ENCODE assay signal across 28 cellular contexts in genomic region chr6:88734544-88734943, GRCh38.
DNase-seq lines count a peak whose midpoint lies in the region; ATAC-seq and TF ChIP-seq lines count a peak whose summit lies in the region.
"Had no signal": no experiment of that assay in that cellular context is flagged by ENCODE, and none has a peak within 500 bp of the region (broad histone marks: within the 10 kb centered on the region; RNA-seq: fewer than 3 reads in every experiment).

No MANE protein-coding gene starts in this region.

- no peak overlapping the region for H3K9ac ChIP-seq in SU-DHL-6 (ENCODE audit: low read length)
- H3K9ac ChIP-seq: KMS-11 had no signal

- 0 out of 2 replicates have a peak, but pooled peaks cover 11% of the 10 kb centered on the region for H4K20me1 ChIP-seq in SU-DHL-6 (ENCODE audit: low read depth, low read length)

- H3K79me2 ChIP-seq in SU-DHL-6 (ENCODE audit: insufficient read depth, low read length) = peaks cover 99% of the 10 kb centered on the region

- H3K27me3 ChIP-seq in SU-DHL-6 (ENCODE audit: low read length) = no peaks in the 10 kb centered on the region
- H3K27me3 ChIP-seq in dorsolateral prefrontal cortex = no peaks in the 10 kb centered on the region
- H3K27me3 ChIP-seq: BE2C had no signal

- no peaks in the 10 kb centered on the region for H3K9me3 ChIP-seq in SU-DHL-6 (ENCODE audit: insufficient read depth, low read length)
- H3K9me3 ChIP-seq: BE2C had no signal

- H3K9me2 ChIP-seq in SU-DHL-6 (replicated peaks; ENCODE audit: insufficient read depth, low read length) = no peaks in the 10 kb centered on the region

- peaks cover 38% of the 10 kb centered on the region; the same call in 1 of the 2 replicates for H3F3A ChIP-seq in SU-DHL-6 (ENCODE audit: insufficient read depth)

- ATAC-seq in activated T-cell treated with anti-CD3 and anti-CD28 coated beads, Interleukin-2, amount 50 U/mL, for 72 hours (replicated peaks in 1 of 2) = peak in 1 of 2 donors; percentile 51
- ATAC-seq in GM19438 (IDR thresholded peaks at IDR 0.05; ENCODE audit: low read depth, unreplicated experiment) (peak; percentile 77), Right ventricle myocardium superior (ENCODE audit: poor library complexity) (no peak)
- ATAC-seq: PC-3, Right ventricle myocardium inferior had no signal

- no peaks in the 10 kb centered on the region for H3K9me3 Mint-ChIP-seq in activated T-cell treated with anti-CD3 and anti-CD28 coated beads, Interleukin-2, amount 50 U/mL, for 72 hours
- H3K9me3 Mint-ChIP-seq: CD14-positive monocyte; CD8-positive, alpha-beta memory T cell had no signal

- no peak for DNase-seq in activated T-cell treated with anti-CD3 and anti-CD28 coated beads, Interleukin-2, amount 50 U/mL, for 72 hours
- DNase-seq in activated T-cell treated with anti-CD3 and anti-CD28 coated beads for 4 hours (no peak), dorsolateral prefrontal cortex (no peak), pons (ENCODE audit: low spot score) (no peak), Right ventricle myocardium superior (no peak)
- DNase-seq: 8988T; ACHN; BE2C; CD8-positive, alpha-beta memory T cell; DMS 273 treated with DMSO at 0.1 percent for 48 hours; DMS79; EL; GDM1; MM.1S; NCI-H1417; NCI-H1694; NCI-H2029 treated with DMSO at 0.1 percent for 48 hours; NCI-H446 treated with DMSO at 0.1 percent for 48 hours; NCI-H526; NCI-H82; NK-92 treated with Interleukin-12 subunit alpha and Interleukin-12 subunit beta, amount 100 ng/mL, for 24 hours; PC-3 had no signal

- no peaks in the 10 kb centered on the region for H3K27me3 Mint-ChIP-seq in activated T-cell treated with anti-CD3 and anti-CD28 coated beads, Interleukin-2, amount 50 U/mL, for 72 hours (ENCODE audit: low read depth)
- H3K27me3 Mint-ChIP-seq: CD8-positive, alpha-beta memory T cell; IgD-negative memory B cell had no signal

- H3K36me3 ChIP-seq in SU-DHL-6 (ENCODE audit: low read length) = peaks cover 46% of the 10 kb centered on the region
- H3K36me3 ChIP-seq: BE2C had no signal

- H3K36me3 Mint-ChIP-seq in activated T-cell treated with anti-CD3 and anti-CD28 coated beads, Interleukin-2, amount 50 U/mL, for 72 hours (ENCODE audit: insufficient read depth in 2 of 2) = peaks cover 1 to 6% of the 10 kb centered on the region in 2 donors

- H3K27ac ChIP-seq in SU-DHL-6 (ENCODE audit: low read depth, low read length) (peak overlapping the region; percentile 4; the same call in 1 of the 2 replicates), dorsolateral prefrontal cortex (no peak overlapping the region)
- H3K27ac ChIP-seq: KMS-11 had no signal

- no peak overlapping the region for H2AFZ ChIP-seq in SU-DHL-6 (ENCODE audit: low read depth, low read length, severe bottlenecking)

- intact Hi-C loops in dorsolateral prefrontal cortex (cut with DNase I) = no loop called here
- intact Hi-C loops in Right ventricle myocardium superior (cut with DNase I) = no loop called here

- no peak overlapping the region for H3K4me3 ChIP-seq in SU-DHL-6 (ENCODE audit: insufficient read depth, low read length, poor library complexity, severe bottlenecking)
- H3K4me3 ChIP-seq in dorsolateral prefrontal cortex = no peak overlapping the region

- H3K4me1 Mint-ChIP-seq in activated T-cell treated with anti-CD3 and anti-CD28 coated beads, Interleukin-2, amount 50 U/mL, for 72 hours (ENCODE audit: low read depth) = peaks cover 6% of the 10 kb centered on the region

- peak overlapping the region; percentile 72 for H3K27ac Mint-ChIP-seq in activated T-cell treated with anti-CD3 and anti-CD28 coated beads, Interleukin-2, amount 50 U/mL, for 72 hours
- H3K27ac Mint-ChIP-seq: CD14-positive monocyte, IgD-negative memory B cell had no signal

- no peak overlapping the region for H3K4me3 Mint-ChIP-seq in activated T-cell treated with anti-CD3 and anti-CD28 coated beads, Interleukin-2, amount 50 U/mL, for 72 hours
- H3K4me3 Mint-ChIP-seq: CD14-positive monocyte had no signal

- TF ChIP-seq CTCF in SU-DHL-6 (IDR thresholded peaks at IDR 0.05; ENCODE audit: insufficient read depth, low read length, poor library complexity, severe bottlenecking) = no peak
- TF ChIP-seq CTCF in dorsolateral prefrontal cortex (IDR thresholded peaks at IDR 0.05 in 54 of 56, conservative IDR thresholded peaks at IDR 0.05 in 2 of 56; ENCODE audit: low read depth in 1 of 56, partially characterized antibody in 56 of 56) = no peak

- H3K4me2 ChIP-seq in SU-DHL-6 (ENCODE audit: low read depth, low read length, poor library complexity, severe bottlenecking) = peak overlapping the region; percentile 39
- H3K4me2 ChIP-seq: KMS-11 had no signal
